8 cellular contexts compared by ENCODE assay signal in the genomic region with DNA sequence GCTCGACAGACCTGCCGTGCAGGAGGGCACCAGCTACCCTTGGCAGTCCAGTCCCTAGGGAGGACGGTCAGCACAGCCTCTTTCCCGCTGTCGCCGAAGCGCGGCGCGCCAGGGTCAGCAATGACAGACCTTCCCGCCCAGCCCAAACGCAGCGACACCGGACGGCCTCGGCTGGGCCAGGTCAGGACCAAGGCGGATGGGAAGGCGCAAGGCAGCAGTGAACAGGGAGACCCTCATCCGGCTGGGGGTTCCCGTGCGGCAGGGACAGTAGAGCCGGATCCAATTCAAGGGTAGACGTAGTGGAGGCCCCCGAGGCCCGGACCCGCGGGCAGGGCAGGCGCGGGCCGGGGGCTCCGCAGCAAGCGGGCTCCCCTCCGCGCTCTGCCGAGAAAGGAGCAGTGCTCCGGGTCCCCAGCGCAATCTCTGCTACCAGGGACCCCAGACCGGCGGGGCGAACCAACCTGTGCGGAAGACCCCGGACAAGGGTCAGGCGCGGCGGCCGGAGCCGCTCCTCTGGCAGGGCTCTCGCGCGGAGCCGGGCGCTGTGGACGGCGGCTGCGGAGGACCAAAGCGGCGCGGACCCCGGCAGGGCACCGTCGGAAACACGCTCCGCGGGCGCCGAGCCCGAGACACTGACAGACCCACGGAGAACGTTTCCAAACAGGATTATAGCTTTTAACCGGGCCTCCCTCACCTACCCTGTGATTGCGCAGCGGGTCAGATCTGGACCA. TPM values are rescaled to one million over a fixed set of nuclear protein-coding genes. Genes with fewer than 3 reads are reported as not detected.
DNase-seq lines count a peak whose midpoint lies in the region; ATAC-seq, FAIRE-seq and TF ChIP-seq lines count a peak whose summit lies in the region.

Gene SEC31B, minus strand, starts transcription at position 541 of the 731 bp plus-strand sequence. CDS start 2,909 bp downstream, outside the sequence.

- POLR2A ChIA-PET in K562 (lab: Yijun Ruan, JAX) = interaction anchor here (0.6 to 0.8 kb wide), 2 partner anchors 165 to 669 kb away, joined by 3 read pairs; no protein-coding TSS in a partner anchor

- in situ Hi-C loops in K562 (cut with MboI) = no loop called here

- ATAC-seq in K562 (no peak), HG03175 (IDR thresholded peaks at IDR 0.05; ENCODE audit: unreplicated experiment) (no peak), HG02852 (IDR thresholded peaks at IDR 0.05; ENCODE audit: unreplicated experiment) (no peak), HG02623 (IDR thresholded peaks at IDR 0.05; ENCODE audit: unreplicated experiment) (no peak), HG02885 (IDR thresholded peaks at IDR 0.05; ENCODE audit: poor library complexity, unreplicated experiment) (no peak)

- TF ChIP-seq RAD21 in K562 (CRISPR knock-in tag; conservative IDR thresholded peaks at IDR 0.05 in 1 of 2, IDR thresholded peaks at IDR 0.05 in 1 of 2) = no peak

- H3K27me3 ChIP-seq in K562 (ENCODE audit: control insufficient read depth in 2 of 2, insufficient read depth in 2 of 2, low read length in 2 of 2) (no peaks in the 10 kb centered on the region), skeletal muscle tissue (ENCODE audit: control insufficient read depth in 3 of 3, insufficient read depth in 3 of 3, low read length in 3 of 3) (no peaks in the 10 kb centered on the region)

- H3K4me3 ChIP-seq in K562 (no peak within 1 kb of the TSS), skeletal muscle tissue (ENCODE audit: low read length in 3 of 3) (peak within 1 kb of the TSS; percentile 73 to 86 (median 79))

- no peak within 1 kb of the TSS for H3K4me2 ChIP-seq in K562 (ENCODE audit: insufficient read depth, low read length)

- peak within 1 kb of the TSS; percentile 99 for H3K27ac ChIP-seq in KOPT-K1 (ENCODE audit: low read depth, low read length, poor library complexity, severe bottlenecking)
- H3K27ac ChIP-seq in K562 (ENCODE audit: extremely low read depth, low read depth, low read length) = no peak within 1 kb of the TSS
- H3K27ac ChIP-seq in skeletal muscle tissue (ENCODE audit: low read depth, low read length) = peak within 1 kb of the TSS; percentile 67

- FAIRE-seq in K562 (lab: Jason Lieb, UNC) = no peak

- no peaks in the 10 kb centered on the region for H3K79me2 ChIP-seq in K562 (ENCODE audit: control insufficient read depth, insufficient read depth, low read length)

- peaks cover 2 to 3% of the 10 kb centered on the region in 2 experiments; a peak in 2 of 5 replicates for H3K4me1 ChIP-seq in K562 (replicated peaks in 1 of 2; ENCODE audit: control insufficient read depth in 2 of 2, insufficient read depth in 2 of 2, low read length in 2 of 2)
- peaks cover 24 to 30% (median 28%) of the 10 kb centered on the region in 3 donors for H3K4me1 ChIP-seq in skeletal muscle tissue (ENCODE audit: control insufficient read depth in 3 of 3, insufficient read depth in 3 of 3, low read length in 3 of 3)

- peaks cover 39% of the 10 kb centered on the region for H3K36me3 ChIP-seq in KOPT-K1 (ENCODE audit: insufficient read depth, low read length)
- H3K36me3 ChIP-seq in K562 (ENCODE audit: control insufficient read depth, insufficient read depth, low read length) = peaks cover 15% of the 10 kb centered on the region; the same call in 2 of the 3 replicates
- peaks cover 11 to 24% (median 16%) of the 10 kb centered on the region in 3 donors for H3K36me3 ChIP-seq in skeletal muscle tissue (ENCODE audit: control insufficient read depth in 3 of 3, insufficient read depth in 3 of 3, low read length in 3 of 3)

- no peak for TF ChIP-seq CTCF in K562 (IDR thresholded peaks at IDR 0.05 in 2 of 3, conservative IDR thresholded peaks at IDR 0.05 in 1 of 3; ENCODE audit: insufficient read depth in 2 of 3, low read depth in 1 of 3, low read length in 3 of 3)

- CTCF ChIA-PET in K562 (lab: Yijun Ruan, JAX; ENCODE audit: low intra/inter-chr PET ratio) = interaction anchor here (0.7 to 1.6 kb wide), 3 partner anchors 84 to 216 kb away, joined by 3 to 25 read pairs (median 3); no protein-coding TSS in a partner anchor

- no peaks in the 10 kb centered on the region; the same call in 1 of the 2 replicates for H4K20me1 ChIP-seq in K562 (replicated peaks; ENCODE audit: control insufficient read depth, insufficient read depth, low read length)

- H2AFZ ChIP-seq in K562 (ENCODE audit: low read depth, low read length) = no peak within 1 kb of the TSS

- WGBS in K562 (ENCODE audit: insufficient coverage, low coverage, missing lambda C conversion rate) = 96% methylated on average over 18 of the region's 72 CpGs

- H3K9me3 ChIP-seq in KOPT-K1 (ENCODE audit: insufficient read depth, low read length, poor library complexity, severe bottlenecking) (no peaks in the 10 kb centered on the region), K562 (replicated peaks; ENCODE audit: control insufficient read depth, insufficient read depth, low read depth, low read length) (no peaks in the 10 kb centered on the region), skeletal muscle tissue (ENCODE audit: control insufficient read depth in 3 of 3, low read length in 3 of 3) (no peaks in the 10 kb centered on the region)

- no TSS peak for BruUV-seq in K562 (replicated peaks; lab: Mats Ljungman, UMichigan)

- TF ChIP-seq POLR2A in K562 (conservative IDR thresholded peaks at IDR 0.05) = no peak

- intact Hi-C loops in K562 (cut with micrococcal nuclease) = loop anchor here (5.0 kb wide), 1 partner anchor 358 kb away; no protein-coding TSS in a partner anchor

- H3K9ac ChIP-seq in K562 (ENCODE audit: insufficient read depth in 1 of 2, low read depth in 2 of 2, low read length in 2 of 2) = no peak within 1 kb of the TSS
- peak within 1 kb of the TSS; percentile 65 to 92 (median 79) for H3K9ac ChIP-seq in skeletal muscle tissue (ENCODE audit: low read depth in 1 of 3, low read length in 3 of 3)

- DNase-seq in K562 (ENCODE audit: extremely low read depth in 1 of 4, low spot score in 3 of 4) (no peak), iPS-NIHi11 (ENCODE audit: low spot score) (peak; percentile 77)

- H3K9me1 ChIP-seq in K562 (ENCODE audit: control insufficient read depth, insufficient read depth, low read length) = no peaks in the 10 kb centered on the region

- TF ChIP-seq EP300 in K562 (IDR thresholded peaks at IDR 0.05; ENCODE audit: low read length) = no peak

TF ChIP-seq in K562, 482 proteins besides CTCF, POLR2A, EP300 and RAD21:
- TF ChIP-seq MYC (IDR thresholded peaks at IDR 0.05; ENCODE audit: low read depth, low read length) = no peak
- no peak for TF ChIP-seq MYC (CRISPR knock-in tag; IDR thresholded peaks at IDR 0.05; ENCODE audit: borderline replicate concordance, low read depth)
- TF ChIP-seq E2F8 (IDR thresholded peaks at IDR 0.05; ENCODE audit: low read depth, partially characterized antibody) = no peak
- peak; percentile 62 for TF ChIP-seq POLR2G (IDR thresholded peaks at IDR 0.05; ENCODE audit: low read depth, low read length)

RNA-seq across cellular contexts. Expression of gene SEC31B, which starts in this region (rescaled TPM):
- total RNA-seq in K562 (2011; cell fraction: chromatin; rRNA removed; ENCODE audit: low replicate concordance) = 69.2 and 102 TPM in 2 replicates
- 39.9 and 43.8 TPM in 2 replicates for total RNA-seq in K562 (2011; cell fraction: nucleolus; rRNA removed)
- total RNA-seq in K562 (2011; cell fraction: nucleoplasm; rRNA removed) = 50.3 and 57.0 TPM in 2 replicates
- total RNA-seq in K562 (2014; rRNA removed) (0.91 and 1.3 TPM in 2 replicates), K562 (2014; rRNA removed; fragmentation: Illumina TruSeq; extraction: Trizol) (1.5 and 1.6 TPM in 2 replicates), K562 (2015; rRNA removed; fragmentation: Illumina TruSeq; extraction: Trizol) (1.2 and 1.5 TPM in 2 replicates), K562 (2021) (4.2 and 4.6 TPM in 2 replicates), skeletal muscle tissue (2.6 TPM)
- polyA plus RNA-seq in K562 (2011; rRNA removed) (7.0 and 14.6 TPM in 2 replicates), K562 (2014; fragmentation: Illumina TruSeq; extraction: Trizol) (3.4 and 5.1 TPM in 2 replicates), K562 (2014; fragmentation: Nextera tagmentation; extraction: Ambion mirVana) (1 to 10 TPM; 1.2 to 2.4 TPM), K562 (2014; rRNA removed) (5.9 and 7.2 TPM in 2 replicates)
- 2.5 and 4.6 TPM in 2 replicates for polyA plus RNA-seq in K562 (2011; cell fraction: cytosol; rRNA removed)
- 107 and 125 TPM in 2 replicates for polyA plus RNA-seq in K562 (2011; cell fraction: nucleus; rRNA removed)
- polyA plus RNA-seq in K562 (2012) = 4.4 and 17.7 TPM in 2 replicates
- 4.2 and 4.7 TPM in 2 replicates for polyA minus RNA-seq in K562 (2011; rRNA and poly(A)+ RNA removed)
- polyA minus RNA-seq in K562 (2011; cell fraction: cytosol; rRNA and poly(A)+ RNA removed) = 1.0 and 1.1 TPM in 2 replicates
- polyA minus RNA-seq in K562 (2011; cell fraction: nucleus; rRNA and poly(A)+ RNA removed) = 12.0 and 18.8 TPM in 2 replicates

Comparison
In these comparisons a context has a peak if more than half of its experiments do, and no peak if none do; other contexts are left out.
1. H3K9ac ChIP-seq: peak in skeletal muscle tissue (3 of 3); none in K562 (0 of 2).